1 cellular context compared by ENCODE assay signal in the genomic region with DNA sequence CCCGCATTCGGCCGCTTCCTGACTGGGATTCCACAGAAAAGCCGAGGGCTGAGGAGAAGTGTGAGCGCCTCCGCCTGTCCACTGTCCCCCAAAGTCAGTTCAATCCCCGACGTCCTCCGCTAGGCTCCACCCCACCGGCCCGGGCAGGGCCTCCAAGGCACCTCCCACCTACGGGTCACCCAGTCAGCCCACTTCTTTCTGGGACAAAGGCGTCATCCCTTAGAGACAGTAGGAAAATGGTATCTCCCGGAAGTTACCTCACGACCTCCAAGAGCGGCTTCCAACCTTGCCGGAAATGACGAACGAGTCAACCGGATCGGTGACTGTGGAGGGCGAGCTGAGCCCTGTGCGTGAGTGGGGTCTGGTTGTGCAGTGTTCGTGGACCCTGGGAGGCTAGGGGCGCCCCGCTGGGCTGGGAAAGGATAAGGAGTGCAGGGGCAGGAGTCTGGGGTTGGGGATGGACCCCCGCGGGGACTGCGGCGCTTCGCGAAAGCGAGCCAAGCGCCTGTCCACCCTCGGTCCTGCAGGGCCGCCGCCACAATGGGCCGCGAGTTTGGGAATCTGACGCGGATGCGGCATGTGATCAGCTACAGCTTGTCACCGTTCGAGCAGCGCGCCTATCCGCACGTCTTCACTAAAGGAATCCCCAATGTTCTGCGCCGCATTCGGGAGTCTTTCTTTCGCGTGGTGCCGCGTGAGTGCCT.
A peak's percentile ranks its signal among the peaks of the same experiment; 100 is the strongest.
TF ChIP-seq lines count a peak whose summit lies in the region.

A gene with protein sequence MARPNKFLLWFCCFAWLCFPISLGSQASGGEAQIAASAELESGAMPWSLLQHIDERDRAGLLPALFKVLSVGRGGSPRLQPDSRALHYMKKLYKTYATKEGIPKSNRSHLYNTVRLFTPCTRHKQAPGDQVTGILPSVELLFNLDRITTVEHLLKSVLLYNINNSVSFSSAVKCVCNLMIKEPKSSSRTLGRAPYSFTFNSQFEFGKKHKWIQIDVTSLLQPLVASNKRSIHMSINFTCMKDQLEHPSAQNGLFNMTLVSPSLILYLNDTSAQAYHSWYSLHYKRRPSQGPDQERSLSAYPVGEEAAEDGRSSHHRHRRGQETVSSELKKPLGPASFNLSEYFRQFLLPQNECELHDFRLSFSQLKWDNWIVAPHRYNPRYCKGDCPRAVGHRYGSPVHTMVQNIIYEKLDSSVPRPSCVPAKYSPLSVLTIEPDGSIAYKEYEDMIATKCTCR (minus strand): TSS at position 128 of the 704 bp plus-strand sequence. CDS start 1,936 bp downstream, outside the sequence.
A gene (plus strand): TSS at position 301 of the 704 bp plus-strand sequence. CDS start 240 bp downstream, at position 541.

TF ChIP-seq in K562, 482 proteins besides CTCF, POLR2A, EP300 and RAD21 (continued from another document and continues in another):
- TF ChIP-seq, protein P1, sequence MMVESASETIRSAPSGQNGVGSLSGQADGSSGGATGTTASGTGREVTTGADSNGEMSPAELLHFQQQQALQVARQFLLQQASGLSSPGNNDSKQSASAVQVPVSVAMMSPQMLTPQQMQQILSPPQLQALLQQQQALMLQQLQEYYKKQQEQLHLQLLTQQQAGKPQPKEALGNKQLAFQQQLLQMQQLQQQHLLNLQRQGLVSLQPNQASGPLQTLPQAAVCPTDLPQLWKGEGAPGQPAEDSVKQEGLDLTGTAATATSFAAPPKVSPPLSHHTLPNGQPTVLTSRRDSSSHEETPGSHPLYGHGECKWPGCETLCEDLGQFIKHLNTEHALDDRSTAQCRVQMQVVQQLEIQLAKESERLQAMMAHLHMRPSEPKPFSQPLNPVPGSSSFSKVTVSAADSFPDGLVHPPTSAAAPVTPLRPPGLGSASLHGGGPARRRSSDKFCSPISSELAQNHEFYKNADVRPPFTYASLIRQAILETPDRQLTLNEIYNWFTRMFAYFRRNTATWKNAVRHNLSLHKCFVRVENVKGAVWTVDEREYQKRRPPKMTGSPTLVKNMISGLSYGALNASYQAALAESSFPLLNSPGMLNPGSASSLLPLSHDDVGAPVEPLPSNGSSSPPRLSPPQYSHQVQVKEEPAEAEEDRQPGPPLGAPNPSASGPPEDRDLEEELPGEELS (CRISPR knock-in tag; IDR thresholded peaks at IDR 0.05; ENCODE audit: borderline replicate concordance) = no peak
- TF ChIP-seq ZNF239 (CRISPR knock-in tag; IDR thresholded peaks at IDR 0.05) (no peak), FOXJ3 (CRISPR knock-in tag; IDR thresholded peaks at IDR 0.05) (no peak), FOXJ2 (tag; IDR thresholded peaks at IDR 0.05) (no peak), BMI1 (IDR thresholded peaks at IDR 0.05; ENCODE audit: low read length) (no peak), HEY1 (CRISPR knock-in tag; IDR thresholded peaks at IDR 0.05; ENCODE audit: borderline replicate concordance) (no peak), ZNF124 (CRISPR knock-in tag; IDR thresholded peaks at IDR 0.05) (no peak), PHF21A (IDR thresholded peaks at IDR 0.05; ENCODE audit: borderline replicate concordance, low read depth) (no peak), RBM14 (IDR thresholded peaks at IDR 0.05; ENCODE audit: borderline replicate concordance, insufficient read depth, low read depth, low read length) (no peak), SIRT6 (IDR thresholded peaks at IDR 0.05; ENCODE audit: low read depth, low read length) (no peak), ZNF197 (CRISPR knock-in tag; IDR thresholded peaks at IDR 0.05; ENCODE audit: low read depth) (peak; percentile 68; the same call in 1 of the 2 replicates), ZNF175 (CRISPR knock-in tag; IDR thresholded peaks at IDR 0.05; ENCODE audit: low read depth) (peak; percentile 57; the same call in 1 of the 2 replicates), KDM2B (CRISPR knock-in tag; IDR thresholded peaks at IDR 0.05) (0 out of 2 replicates have a peak, but pooled peaks have one; percentile 39), NFRKB (IDR thresholded peaks at IDR 0.05; ENCODE audit: low read depth) (no peak; the same call in 1 of the 2 replicates), CHD2 (IDR thresholded peaks at IDR 0.05; ENCODE audit: low read depth, low read length) (no peak), ZKSCAN8 (CRISPR knock-in tag; IDR thresholded peaks at IDR 0.05) (no peak), MCM2 (IDR thresholded peaks at IDR 0.05; ENCODE audit: low read depth) (no peak), RBM15 (IDR thresholded peaks at IDR 0.05; ENCODE audit: insufficient read depth, low read length) (no peak), MTF1 (CRISPR knock-in tag; IDR thresholded peaks at IDR 0.05; ENCODE audit: borderline replicate concordance) (no peak), RBFOX2 (IDR thresholded peaks at IDR 0.05; ENCODE audit: low read depth, low read length) (peak; percentile 94), CREM (IDR thresholded peaks at IDR 0.05; ENCODE audit: low read depth) (peak; percentile 98), KLF1 (tag; IDR thresholded peaks at IDR 0.05) (0 out of 2 replicates have a peak, but pooled peaks have one; percentile 11), PHTF2 (CRISPR knock-in tag; IDR thresholded peaks at IDR 0.05) (no peak), TAF15 (IDR thresholded peaks at IDR 0.05; ENCODE audit: low read depth, low read length) (no peak), IFI16 (CRISPR knock-in tag; IDR thresholded peaks at IDR 0.05) (no peak), ZNF444 (CRISPR knock-in tag; IDR thresholded peaks at IDR 0.05) (no peak), MAFK (IDR thresholded peaks at IDR 0.05; ENCODE audit: low read length) (peak; percentile 4; the same call in 1 of the 2 replicates), ZNF408 (CRISPR knock-in tag; IDR thresholded peaks at IDR 0.05; ENCODE audit: low read depth) (no peak), HLTF (IDR thresholded peaks at IDR 0.05) (peak; percentile 20; the same call in 1 of the 2 replicates), STAG1 (CRISPR knock-in tag; IDR thresholded peaks at IDR 0.05; ENCODE audit: borderline replicate concordance) (peak; percentile 34; the same call in 1 of the 2 replicates), RAD51 (IDR thresholded peaks at IDR 0.05; ENCODE audit: borderline replicate concordance, low read depth) (no peak), SAFB2 (IDR thresholded peaks at IDR 0.05; ENCODE audit: borderline replicate concordance, low read depth, low read length, severe bottlenecking) (no peak), L3MBTL2 (IDR thresholded peaks at IDR 0.05) (peak; percentile 89), ZNF589 (CRISPR knock-in tag; IDR thresholded peaks at IDR 0.05; ENCODE audit: low read depth) (no peak), DDX20 (tag; IDR thresholded peaks at IDR 0.05; ENCODE audit: low read depth) (no peak), ERF (CRISPR knock-in tag; IDR thresholded peaks at IDR 0.05) (no peak; the same call in 1 of the 2 replicates)
- TF ChIP-seq, protein P2, sequence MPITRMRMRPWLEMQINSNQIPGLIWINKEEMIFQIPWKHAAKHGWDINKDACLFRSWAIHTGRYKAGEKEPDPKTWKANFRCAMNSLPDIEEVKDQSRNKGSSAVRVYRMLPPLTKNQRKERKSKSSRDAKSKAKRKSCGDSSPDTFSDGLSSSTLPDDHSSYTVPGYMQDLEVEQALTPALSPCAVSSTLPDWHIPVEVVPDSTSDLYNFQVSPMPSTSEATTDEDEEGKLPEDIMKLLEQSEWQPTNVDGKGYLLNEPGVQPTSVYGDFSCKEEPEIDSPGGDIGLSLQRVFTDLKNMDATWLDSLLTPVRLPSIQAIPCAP (CRISPR knock-in tag; IDR thresholded peaks at IDR 0.05; ENCODE audit: borderline replicate concordance) = no peak
- TF ChIP-seq, protein P3, sequence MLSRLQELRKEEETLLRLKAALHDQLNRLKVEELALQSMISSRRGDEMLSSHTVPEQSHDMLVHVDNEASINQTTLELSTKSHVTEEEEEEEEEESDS (CRISPR knock-in tag; IDR thresholded peaks at IDR 0.05) = no peak
- TF ChIP-seq, protein P4, sequence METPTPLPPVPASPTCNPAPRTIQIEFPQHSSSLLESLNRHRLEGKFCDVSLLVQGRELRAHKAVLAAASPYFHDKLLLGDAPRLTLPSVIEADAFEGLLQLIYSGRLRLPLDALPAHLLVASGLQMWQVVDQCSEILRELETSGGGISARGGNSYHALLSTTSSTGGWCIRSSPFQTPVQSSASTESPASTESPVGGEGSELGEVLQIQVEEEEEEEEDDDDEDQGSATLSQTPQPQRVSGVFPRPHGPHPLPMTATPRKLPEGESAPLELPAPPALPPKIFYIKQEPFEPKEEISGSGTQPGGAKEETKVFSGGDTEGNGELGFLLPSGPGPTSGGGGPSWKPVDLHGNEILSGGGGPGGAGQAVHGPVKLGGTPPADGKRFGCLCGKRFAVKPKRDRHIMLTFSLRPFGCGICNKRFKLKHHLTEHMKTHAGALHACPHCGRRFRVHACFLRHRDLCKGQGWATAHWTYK (CRISPR knock-in tag; IDR thresholded peaks at IDR 0.05) = peak; percentile 35; the same call in 1 of the 2 replicates
- TF ChIP-seq, protein P5, sequence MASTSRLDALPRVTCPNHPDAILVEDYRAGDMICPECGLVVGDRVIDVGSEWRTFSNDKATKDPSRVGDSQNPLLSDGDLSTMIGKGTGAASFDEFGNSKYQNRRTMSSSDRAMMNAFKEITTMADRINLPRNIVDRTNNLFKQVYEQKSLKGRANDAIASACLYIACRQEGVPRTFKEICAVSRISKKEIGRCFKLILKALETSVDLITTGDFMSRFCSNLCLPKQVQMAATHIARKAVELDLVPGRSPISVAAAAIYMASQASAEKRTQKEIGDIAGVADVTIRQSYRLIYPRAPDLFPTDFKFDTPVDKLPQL (IDR thresholded peaks at IDR 0.05; ENCODE audit: extremely low read depth, insufficient read length) = no peak
- TF ChIP-seq, protein P6, sequence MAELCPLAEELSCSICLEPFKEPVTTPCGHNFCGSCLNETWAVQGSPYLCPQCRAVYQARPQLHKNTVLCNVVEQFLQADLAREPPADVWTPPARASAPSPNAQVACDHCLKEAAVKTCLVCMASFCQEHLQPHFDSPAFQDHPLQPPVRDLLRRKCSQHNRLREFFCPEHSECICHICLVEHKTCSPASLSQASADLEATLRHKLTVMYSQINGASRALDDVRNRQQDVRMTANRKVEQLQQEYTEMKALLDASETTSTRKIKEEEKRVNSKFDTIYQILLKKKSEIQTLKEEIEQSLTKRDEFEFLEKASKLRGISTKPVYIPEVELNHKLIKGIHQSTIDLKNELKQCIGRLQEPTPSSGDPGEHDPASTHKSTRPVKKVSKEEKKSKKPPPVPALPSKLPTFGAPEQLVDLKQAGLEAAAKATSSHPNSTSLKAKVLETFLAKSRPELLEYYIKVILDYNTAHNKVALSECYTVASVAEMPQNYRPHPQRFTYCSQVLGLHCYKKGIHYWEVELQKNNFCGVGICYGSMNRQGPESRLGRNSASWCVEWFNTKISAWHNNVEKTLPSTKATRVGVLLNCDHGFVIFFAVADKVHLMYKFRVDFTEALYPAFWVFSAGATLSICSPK (IDR thresholded peaks at IDR 0.05; ENCODE audit: borderline replicate concordance) = no peak
- TF ChIP-seq, protein P7, sequence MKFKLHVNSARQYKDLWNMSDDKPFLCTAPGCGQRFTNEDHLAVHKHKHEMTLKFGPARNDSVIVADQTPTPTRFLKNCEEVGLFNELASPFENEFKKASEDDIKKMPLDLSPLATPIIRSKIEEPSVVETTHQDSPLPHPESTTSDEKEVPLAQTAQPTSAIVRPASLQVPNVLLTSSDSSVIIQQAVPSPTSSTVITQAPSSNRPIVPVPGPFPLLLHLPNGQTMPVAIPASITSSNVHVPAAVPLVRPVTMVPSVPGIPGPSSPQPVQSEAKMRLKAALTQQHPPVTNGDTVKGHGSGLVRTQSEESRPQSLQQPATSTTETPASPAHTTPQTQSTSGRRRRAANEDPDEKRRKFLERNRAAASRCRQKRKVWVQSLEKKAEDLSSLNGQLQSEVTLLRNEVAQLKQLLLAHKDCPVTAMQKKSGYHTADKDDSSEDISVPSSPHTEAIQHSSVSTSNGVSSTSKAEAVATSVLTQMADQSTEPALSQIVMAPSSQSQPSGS (CRISPR knock-in tag; IDR thresholded peaks at IDR 0.05) = no peak; the same call in 1 of the 2 replicates
- TF ChIP-seq, protein P8, sequence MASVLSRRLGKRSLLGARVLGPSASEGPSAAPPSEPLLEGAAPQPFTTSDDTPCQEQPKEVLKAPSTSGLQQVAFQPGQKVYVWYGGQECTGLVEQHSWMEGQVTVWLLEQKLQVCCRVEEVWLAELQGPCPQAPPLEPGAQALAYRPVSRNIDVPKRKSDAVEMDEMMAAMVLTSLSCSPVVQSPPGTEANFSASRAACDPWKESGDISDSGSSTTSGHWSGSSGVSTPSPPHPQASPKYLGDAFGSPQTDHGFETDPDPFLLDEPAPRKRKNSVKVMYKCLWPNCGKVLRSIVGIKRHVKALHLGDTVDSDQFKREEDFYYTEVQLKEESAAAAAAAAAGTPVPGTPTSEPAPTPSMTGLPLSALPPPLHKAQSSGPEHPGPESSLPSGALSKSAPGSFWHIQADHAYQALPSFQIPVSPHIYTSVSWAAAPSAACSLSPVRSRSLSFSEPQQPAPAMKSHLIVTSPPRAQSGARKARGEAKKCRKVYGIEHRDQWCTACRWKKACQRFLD (CRISPR knock-in tag; IDR thresholded peaks at IDR 0.05) = no peak
